Comparison of ENCODE assay signal across 8 cellular contexts in the genomic region with DNA sequence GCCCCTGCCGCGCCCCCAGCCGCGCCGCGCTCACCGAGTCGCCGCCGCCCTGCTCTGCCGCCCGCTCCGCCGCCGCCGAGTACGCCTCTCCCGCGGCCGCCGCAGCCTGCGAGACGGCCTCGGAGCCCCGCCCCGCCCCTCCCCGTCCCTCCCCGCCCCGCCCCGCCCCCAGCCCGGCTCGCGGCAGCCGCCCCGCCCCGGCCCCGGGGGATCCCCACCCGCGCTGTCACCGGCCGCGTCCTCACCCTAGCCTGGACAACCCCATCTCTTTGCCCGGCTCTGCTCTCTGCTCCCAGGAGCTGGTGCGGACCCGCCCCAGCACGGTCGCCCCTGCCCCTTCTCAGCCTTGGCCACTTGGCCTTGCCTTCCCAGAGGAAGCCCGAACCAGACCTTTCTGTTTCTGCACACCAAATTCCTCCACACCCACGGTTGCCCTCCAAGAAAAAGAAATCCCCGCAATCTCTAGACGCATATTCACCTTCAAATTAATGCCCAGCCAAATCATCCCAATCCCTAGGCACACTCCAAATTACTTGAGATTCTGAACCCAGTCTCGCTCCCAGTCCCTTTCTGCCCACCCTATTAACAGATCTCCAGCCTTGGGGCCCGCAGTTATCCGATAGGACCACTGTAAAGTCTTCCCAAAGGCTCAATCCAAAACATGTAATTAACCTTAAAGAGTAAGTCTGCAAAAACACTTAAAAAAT. TPM values are rescaled to one million over a fixed set of nuclear protein-coding genes. Genes with fewer than 3 reads are reported as not detected.
DNase-seq lines count a peak whose midpoint lies in the region; ATAC-seq and TF ChIP-seq lines count a peak whose summit lies in the region.

Gene CYRIA, minus strand, starts transcription at position 89 of the 707 bp plus-strand sequence. CDS start 77,715 bp downstream, outside the sequence.

- H3K9me3 ChIP-seq in ascending aorta, result no peaks in the 10 kb centered on the region
- no peaks in the 10 kb centered on the region for H3K9me3 ChIP-seq in hepatocyte (ENCODE audit: low read depth)

- no peaks in the 10 kb centered on the region for H4K20me1 ChIP-seq in hepatocyte (ENCODE audit: insufficient read depth, poor library complexity, severe bottlenecking)

- ATAC-seq in HG03095 (IDR thresholded peaks at IDR 0.05; ENCODE audit: unreplicated experiment), result peak; percentile 73

- H2AFZ ChIP-seq in hepatocyte, result peak within 1 kb of the TSS; percentile 57

- peaks cover 0 to 12% of the 10 kb centered on the region in 2 donors for H3K4me1 ChIP-seq in ascending aorta
- H3K4me1 ChIP-seq in hepatocyte (ENCODE audit: insufficient read depth), result peaks cover 14% of the 10 kb centered on the region

- WGBS in hepatocyte (ENCODE audit: low lambda C conversion rate, missing lambda C conversion rate), result 18% methylated on average over 13 of the region's 54 CpGs

- TF ChIP-seq CTCF in ascending aorta (IDR thresholded peaks at IDR 0.05) (no peak), hepatocyte (IDR thresholded peaks at IDR 0.05; ENCODE audit: poor library complexity) (no peak)

- no peaks in the 10 kb centered on the region for H3K79me2 ChIP-seq in hepatocyte

- H3K27me3 ChIP-seq in ascending aorta (no peaks in the 10 kb centered on the region), hepatocyte (peaks cover 29% of the 10 kb centered on the region)

- H3K27ac ChIP-seq in ascending aorta, result peak within 1 kb of the TSS; percentile 58 to 66
- no peak within 1 kb of the TSS for H3K27ac ChIP-seq in hepatocyte

- DNase-seq in NCI-H345 (lab: John Stamatoyannopoulos, UW) (peak; percentile 51), NCI-H345 treated with DMSO at 0.1 percent for 48 hours (lab: John Stamatoyannopoulos, UW; ENCODE audit: unreplicated experiment) (no peak), SK-MEL-5 (ENCODE audit: low read depth, low spot score) (peak; percentile 16), ascending aorta (ENCODE audit: low spot score in 2 of 2) (peak in 1 of 2 donors; percentile 79), hepatocyte (ENCODE audit: low spot score) (peak; percentile 81), retina (peak; percentile 56), middle frontal gyrus (ENCODE audit: extremely low spot score, low spot score) (no peak)

- H3K9me2 ChIP-seq in hepatocyte (replicated peaks; ENCODE audit: insufficient read depth), result no peaks in the 10 kb centered on the region

- intact Hi-C loops in ascending aorta (cut with DNase I), result loop anchor here (2.0 kb wide), 1 partner anchor 61 kb away; no protein-coding TSS in a partner anchor

- H3K4me3 ChIP-seq in ascending aorta (peak within 1 kb of the TSS; percentile 66 to 67), hepatocyte (peak within 1 kb of the TSS; percentile 49)

- no peaks in the 10 kb centered on the region for H3K36me3 ChIP-seq in ascending aorta
- H3K36me3 ChIP-seq in hepatocyte (replicated peaks; ENCODE audit: insufficient read depth, low read depth), result no peaks in the 10 kb centered on the region

- peak within 1 kb of the TSS; percentile 90 for H3K4me2 ChIP-seq in hepatocyte

- in situ Hi-C loops in SK-MEL-5 (cut with HindIII; ENCODE audit: low pct_unique_long_range_greater_than_20kb, low sequenced_read_pairs), result no loop called here

RNA-seq across cellular contexts. Expression of gene CYRIA, which starts in this region (rescaled TPM):
- 0.05 and 0.11 TPM in 2 replicates for total RNA-seq in SK-MEL-5 (2014; rRNA removed; shearing (Covaris generic))
- 0.08 TPM in 1 of 2 replicates, not detected in the other for polyA plus RNA-seq in SK-MEL-5 (2015; cell fraction: cytosol; rRNA removed)
- not detected in 2 replicates for polyA plus RNA-seq in SK-MEL-5 (2015; cell fraction: nucleus; rRNA removed)
- total RNA-seq in ascending aorta (7.1 TPM), hepatocyte (1.5 and 1.8 TPM in 2 replicates)
- 1.4 and 3.6 TPM in 2 replicates for polyA plus RNA-seq in hepatocyte

Comparison
In these comparisons a context has a peak if more than half of its experiments do, and no peak if none do; other contexts are left out.
1. DNase-seq: peak in NCI-H345 (single experiment), hepatocyte (single experiment) and retina (single experiment); none in NCI-H345 treated with DMSO at 0.1 percent for 48 hours (single experiment) and middle frontal gyrus (single experiment).
2. Peak in DNase-seq in SK-MEL-5; RNA of the gene not detected or under 1 TPM.